ENCODE assay signal across 21 cellular contexts in genomic region chr1:15007842-15008241, GRCh38.
DNase-seq lines count a peak whose midpoint lies in the region; ATAC-seq and TF ChIP-seq lines count a peak whose summit lies in the region.
"Had no signal": no experiment of that assay in that cellular context is flagged by ENCODE, and none has a peak within 500 bp of the region (broad histone marks: within the 10 kb centered on the region; RNA-seq: fewer than 3 reads in every experiment).

No MANE protein-coding gene starts in this region.

- no peak for TF ChIP-seq CTCF in breast epithelium (IDR thresholded peaks at IDR 0.05)
- no peak for TF ChIP-seq CTCF in mammary epithelial cell (conservative IDR thresholded peaks at IDR 0.05 in 1 of 2, IDR thresholded peaks at IDR 0.05 in 1 of 2; ENCODE audit: extremely low read depth in 1 of 2, insufficient read depth in 1 of 2, low read depth in 1 of 2, low read length in 2 of 2)
- TF ChIP-seq CTCF in gastroesophageal sphincter (IDR thresholded peaks at IDR 0.05): no peak
- TF ChIP-seq CTCF in mesothelial cell of epicardium (IDR thresholded peaks at IDR 0.05; ENCODE audit: unreplicated experiment): no peak
- TF ChIP-seq CTCF in upper lobe of left lung (IDR thresholded peaks at IDR 0.05): no peak

- H3K27me3 ChIP-seq in breast epithelium (no peaks in the 10 kb centered on the region), mammary epithelial cell (ENCODE audit: insufficient read depth, low read length) (no peaks in the 10 kb centered on the region), gastroesophageal sphincter (no peaks in the 10 kb centered on the region), upper lobe of left lung (no peaks in the 10 kb centered on the region)
- H3K27me3 ChIP-seq: BLaER1, hepatocyte, testis had no signal

- H3K4me1 ChIP-seq in breast epithelium: no peaks in the 10 kb centered on the region
- H3K4me1 ChIP-seq in mammary epithelial cell (ENCODE audit: insufficient read depth, low read length): no peaks in the 10 kb centered on the region
- peaks cover 0 to 15% (median 9%) of the 10 kb centered on the region in 3 donors for H3K4me1 ChIP-seq in gastroesophageal sphincter
- peaks cover 24 to 48% (median 25%) of the 10 kb centered on the region in 4 donors for H3K4me1 ChIP-seq in upper lobe of left lung

- H3K9me3 ChIP-seq in breast epithelium (no peaks in the 10 kb centered on the region), mammary epithelial cell (replicated peaks; ENCODE audit: insufficient read depth, low read length) (no peaks in the 10 kb centered on the region), gastroesophageal sphincter (no peaks in the 10 kb centered on the region), upper lobe of left lung (no peaks in the 10 kb centered on the region)
- H3K9me3 ChIP-seq: BLaER1, testis had no signal

- in situ Hi-C loops in mammary epithelial cell (cut with MboI; ENCODE audit: low sequenced_read_pairs in 2 of 2): no loop called here

- H3K4me3 ChIP-seq in breast epithelium (no peak overlapping the region), mammary epithelial cell (replicated peaks in 1 of 3; ENCODE audit: insufficient read depth in 1 of 3, low read depth in 2 of 3, low read length in 3 of 3) (no peak overlapping the region), gastroesophageal sphincter (no peak overlapping the region), upper lobe of left lung (no peak overlapping the region)
- H3K4me3 ChIP-seq: BLaER1, hepatocyte, testis had no signal

- H3K36me3 Mint-ChIP-seq in mesothelial cell of epicardium: peaks cover 9% of the 10 kb centered on the region
- no peaks in the 10 kb centered on the region for H3K36me3 Mint-ChIP-seq in activated CD4-positive, alpha-beta T cell treated with anti-CD3 and anti-CD28 coated beads, Interleukin-2, amount 10 ng/mL, durations not matched to agents 7 days and 5 days (ENCODE audit: low read depth)
- H3K36me3 Mint-ChIP-seq: activated CD4-positive, alpha-beta memory T cell treated with anti-CD3 and anti-CD28 coated beads for 36 hours; activated naive CD8-positive, alpha-beta T cell treated with anti-CD3 and anti-CD28 coated beads, Interleukin-2, amount 10 ng/mL, durations not matched to agents 7 days and 5 days; IgD-negative memory B cell had no signal

- TF ChIP-seq EP300 in gastroesophageal sphincter (IDR thresholded peaks at IDR 0.05) (no peak), upper lobe of left lung (IDR thresholded peaks at IDR 0.05) (peak in 1 of 4 donors; percentile 26)

- ATAC-seq in gastroesophageal sphincter (peak; percentile 60), upper lobe of left lung (ENCODE audit: low FRiP score in 2 of 2) (peak in 1 of 2 donors; percentile 41)

- no peaks in the 10 kb centered on the region for H4K20me1 ChIP-seq in mammary epithelial cell (ENCODE audit: insufficient read depth, low read length)

- no peak overlapping the region for H3K4me3 Mint-ChIP-seq in mesothelial cell of epicardium
- H3K4me3 Mint-ChIP-seq in activated CD4-positive, alpha-beta T cell treated with anti-CD3 and anti-CD28 coated beads, Interleukin-2, amount 10 ng/mL, durations not matched to agents 7 days and 5 days: no peak overlapping the region
- H3K4me3 Mint-ChIP-seq: activated CD4-positive, alpha-beta memory T cell treated with anti-CD3 and anti-CD28 coated beads for 36 hours; activated naive CD8-positive, alpha-beta T cell treated with anti-CD3 and anti-CD28 coated beads, Interleukin-2, amount 10 ng/mL, durations not matched to agents 7 days and 5 days; IgD-negative memory B cell had no signal

- CTCF ChIA-PET in mammary epithelial cell (lab: Charles Lee; ENCODE audit: low non-redundant PET): no interaction called here
- CTCF ChIA-PET in activated CD4-positive, alpha-beta T cell treated with anti-CD3 and anti-CD28 coated beads, Interleukin-2, amount 10 ng/mL, durations not matched to agents 7 days and 5 days (lab: Charles Lee): no interaction called here

- peaks cover 11% of the 10 kb centered on the region for H3K9me3 Mint-ChIP-seq in mesothelial cell of epicardium
- H3K9me3 Mint-ChIP-seq in activated CD4-positive, alpha-beta T cell treated with anti-CD3 and anti-CD28 coated beads, Interleukin-2, amount 10 ng/mL, durations not matched to agents 7 days and 5 days: no peaks in the 10 kb centered on the region
- H3K9me3 Mint-ChIP-seq: activated CD4-positive, alpha-beta memory T cell treated with anti-CD3 and anti-CD28 coated beads for 36 hours had no signal

- H2AFZ ChIP-seq in mammary epithelial cell (ENCODE audit: low read depth, low read length): no peak overlapping the region
- H2AFZ ChIP-seq: hepatocyte had no signal

- H3K4me2 ChIP-seq in mammary epithelial cell (ENCODE audit: insufficient read depth, low read depth, low read length): no peak overlapping the region
- H3K4me2 ChIP-seq: hepatocyte had no signal

- H3K27ac ChIP-seq in breast epithelium: peak overlapping the region; percentile 57 to 78
- H3K27ac ChIP-seq in mammary epithelial cell (ENCODE audit: insufficient read depth, low read depth, low read length): no peak overlapping the region
- peak overlapping the region in 3 of 4 donors; percentile 41 to 57 (median 51) for H3K27ac ChIP-seq in gastroesophageal sphincter
- H3K27ac ChIP-seq in upper lobe of left lung: peak overlapping the region; percentile 18 to 78 (median 53)
- H3K27ac ChIP-seq: BLaER1, hepatocyte had no signal

- peak overlapping the region; percentile 61 for H3K27ac Mint-ChIP-seq in mesothelial cell of epicardium
- no peak overlapping the region for H3K27ac Mint-ChIP-seq in activated CD4-positive, alpha-beta T cell treated with anti-CD3 and anti-CD28 coated beads, Interleukin-2, amount 10 ng/mL, durations not matched to agents 7 days and 5 days
- H3K27ac Mint-ChIP-seq: activated CD4-positive, alpha-beta memory T cell treated with anti-CD3 and anti-CD28 coated beads for 36 hours; activated naive CD8-positive, alpha-beta T cell treated with anti-CD3 and anti-CD28 coated beads, Interleukin-2, amount 10 ng/mL, durations not matched to agents 7 days and 5 days; IgD-negative memory B cell had no signal

- H3K9ac ChIP-seq in mammary epithelial cell (ENCODE audit: insufficient read depth, low read length): no peak overlapping the region
- H3K9ac ChIP-seq: BLaER1 had no signal

- peaks cover 14% of the 10 kb centered on the region for H3K79me2 ChIP-seq in mammary epithelial cell (ENCODE audit: insufficient read depth, low read length)
- H3K79me2 ChIP-seq: hepatocyte had no signal

- intact Hi-C loops in breast epithelium (cut with DNase I; ENCODE audit: low total_unique reads): no loop called here
- intact Hi-C loops in mammary epithelial cell (cut with micrococcal nuclease): no loop called here

- no peak for TF ChIP-seq POLR2A in breast epithelium (IDR thresholded peaks at IDR 0.05)
- no peak for TF ChIP-seq POLR2A in gastroesophageal sphincter (IDR thresholded peaks at IDR 0.05)
- no peak for TF ChIP-seq POLR2A in upper lobe of left lung (IDR thresholded peaks at IDR 0.05)

- BruUV-seq in mammary epithelial cell (replicated peaks; lab: Mats Ljungman, UMichigan): no TSS peak

- DNase-seq in breast epithelium (ENCODE audit: low spot score in 2 of 2) (no peak), mammary epithelial cell (no peak), mesothelial cell of epicardium (ENCODE audit: low spot score in 2 of 2, unreplicated experiment in 2 of 2) (no peak), upper lobe of left lung (no peak), NCI-H128 (lab: John Stamatoyannopoulos, UW; ENCODE audit: unreplicated experiment) (no peak), superior temporal gyrus (ENCODE audit: extremely low spot score) (no peak)
- no peak for DNase-seq in activated CD4-positive, alpha-beta T cell treated with anti-CD3 and anti-CD28 coated beads, Interleukin-2, amount 10 ng/mL, durations not matched to agents 7 days and 5 days
- DNase-seq: activated CD4-positive, alpha-beta memory T cell treated with anti-CD3 and anti-CD28 coated beads for 36 hours; activated naive CD8-positive, alpha-beta T cell treated with anti-CD3 and anti-CD28 coated beads, Interleukin-2, amount 10 ng/mL, durations not matched to agents 7 days and 5 days; activated T-cell treated with anti-CD3 and anti-CD28 coated beads, Interleukin-2, amount 50 U/mL, for 48 hours; H7; NCI-H187 treated with DMSO at 0.1 percent for 48 hours; NCI-H345; NK-92 treated with Interleukin-12 subunit alpha and Interleukin-12 subunit beta, amount 100 ng/mL, for 24 hours; stimulated activated CD8-positive, alpha-beta memory T cell treated with anti-CD3 and anti-CD28 coated beads, Interleukin-4, amount 100 ng/mL, for 48 hours; SW 1271; testis had no signal

- H3K27me3 Mint-ChIP-seq in mesothelial cell of epicardium (ENCODE audit: low read depth): no peaks in the 10 kb centered on the region
- H3K27me3 Mint-ChIP-seq in activated CD4-positive, alpha-beta T cell treated with anti-CD3 and anti-CD28 coated beads, Interleukin-2, amount 10 ng/mL, durations not matched to agents 7 days and 5 days: no peaks in the 10 kb centered on the region
- H3K27me3 Mint-ChIP-seq: activated CD4-positive, alpha-beta memory T cell treated with anti-CD3 and anti-CD28 coated beads for 36 hours had no signal

- H3K4me1 Mint-ChIP-seq in mesothelial cell of epicardium: peaks cover 3% of the 10 kb centered on the region
- H3K4me1 Mint-ChIP-seq in activated CD4-positive, alpha-beta T cell treated with anti-CD3 and anti-CD28 coated beads, Interleukin-2, amount 10 ng/mL, durations not matched to agents 7 days and 5 days: no peaks in the 10 kb centered on the region
- H3K4me1 Mint-ChIP-seq: activated naive CD8-positive, alpha-beta T cell treated with anti-CD3 and anti-CD28 coated beads, Interleukin-2, amount 10 ng/mL, durations not matched to agents 7 days and 5 days; IgD-negative memory B cell had no signal

- dilution Hi-C loops in mammary epithelial cell (cut with HindIII; ENCODE audit: low sequenced_read_pairs): no loop called here

- POLR2A ChIA-PET in activated CD4-positive, alpha-beta T cell treated with anti-CD3 and anti-CD28 coated beads, Interleukin-2, amount 10 ng/mL, durations not matched to agents 7 days and 5 days (lab: Charles Lee): no interaction called here

- H3K36me3 ChIP-seq in breast epithelium (no peaks in the 10 kb centered on the region), mammary epithelial cell (ENCODE audit: insufficient read depth, low read length) (no peaks in the 10 kb centered on the region), gastroesophageal sphincter (no peaks in the 10 kb centered on the region), upper lobe of left lung (no peaks in the 10 kb centered on the region)

- WGBS in mammary epithelial cell (ENCODE audit: low coverage, missing lambda C conversion rate): 76% methylated on average over 4 of the region's 12 CpGs
- WGBS in gastroesophageal sphincter (ENCODE audit: low coverage in 1 of 2), 2 donors: 29% methylated on average over 2 of the region's 12 CpGs; no CpG with 5 or more reads in 1 of the 2 donors
- WGBS in upper lobe of left lung, 2 donors: 26 to 57% methylated on average over 9 to 12 of the region's 12 CpGs
